ENCODE assay signal across 19 cellular contexts in the genomic region with DNA sequence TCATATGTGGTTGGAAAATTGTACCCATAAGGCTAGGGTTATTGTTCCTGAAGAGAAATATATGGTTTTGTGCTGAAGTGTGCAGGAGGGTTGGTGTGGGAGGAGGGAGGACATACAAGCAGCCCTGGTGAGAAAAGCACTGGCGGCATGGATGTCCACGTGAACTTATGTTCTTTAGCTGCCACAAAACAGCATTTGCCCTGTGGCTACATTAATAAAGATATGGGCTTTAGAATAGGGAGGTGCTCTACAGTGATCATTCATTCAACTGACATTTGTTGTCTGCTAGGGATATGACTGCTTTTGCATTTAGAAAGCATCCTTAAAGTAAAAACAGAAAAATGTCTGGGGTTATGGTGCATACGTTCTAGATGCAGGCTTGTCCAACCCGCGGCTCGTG. TPM values are rescaled to one million over a fixed set of nuclear protein-coding genes. Genes with fewer than 3 reads are reported as not detected.
A peak's percentile ranks its signal among the peaks of the same experiment; 100 is the strongest.
DNase-seq lines count a peak whose midpoint lies in the region; ATAC-seq, FAIRE-seq and TF ChIP-seq lines count a peak whose summit lies in the region.
"Had no signal": no experiment of that assay in that cellular context is flagged by ENCODE, and none has a peak within 500 bp of the region (broad histone marks: within the 10 kb centered on the region; RNA-seq: fewer than 3 reads in every experiment).

No MANE protein-coding gene starts in this region.

- ATAC-seq in stimulated activated naive CD8-positive, alpha-beta T cell treated with anti-CD3 and anti-CD28 coated beads, Interleukin-15, Interleukin-2, amounts not matched to agents 100 U/mL and 50 U/mL, for 24 hours: no peak
- ATAC-seq: foreskin keratinocyte, mucosa of descending colon had no signal

- no peak overlapping the region for H4K91ac ChIP-seq in H9 (ENCODE audit: insufficient read length, low read depth, low read length)

- no peak overlapping the region for H3K9ac ChIP-seq in H9 (ENCODE audit: extremely low read depth, insufficient read length, low read length)

- no peaks in the 10 kb centered on the region for H3K9me3 Mint-ChIP-seq in stimulated activated naive CD8-positive, alpha-beta T cell treated with anti-CD3 and anti-CD28 coated beads, Interleukin-15, Interleukin-2, amounts not matched to agents 100 ng/mL and 50 ng/mL, for 24 hours
- no peaks in the 10 kb centered on the region for H3K9me3 Mint-ChIP-seq in activated CD4-positive, alpha-beta memory T cell treated with anti-CD3 and anti-CD28 coated beads for 36 hours
- no peaks in the 10 kb centered on the region for H3K9me3 Mint-ChIP-seq in endothelial cell (ENCODE audit: unreplicated experiment)
- no peaks in the 10 kb centered on the region for H3K9me3 Mint-ChIP-seq in H9

- no peaks in the 10 kb centered on the region for H3K79me1 ChIP-seq in H9 (ENCODE audit: insufficient read depth, low read depth, low read length, poor library complexity, severe bottlenecking)

- TF ChIP-seq CTCF in endothelial cell (IDR thresholded peaks at IDR 0.05; ENCODE audit: unreplicated experiment): no peak
- TF ChIP-seq CTCF in H9 (conservative IDR thresholded peaks at IDR 0.05): no peak
- TF ChIP-seq CTCF in D721Med (IDR thresholded peaks at IDR 0.05; ENCODE audit: insufficient read depth, missing control alignments): no peak

- FAIRE-seq in D721Med (lab: Jason Lieb, UNC): no peak
- FAIRE-seq: G401.6 had no signal

- no peaks in the 10 kb centered on the region for H4K20me1 ChIP-seq in H9 (ENCODE audit: control insufficient read depth, insufficient read depth, insufficient read length)

- peaks cover 32% of the 10 kb centered on the region for H3K4me1 Mint-ChIP-seq in stimulated activated naive CD8-positive, alpha-beta T cell treated with anti-CD3 and anti-CD28 coated beads, Interleukin-15, Interleukin-2, amounts not matched to agents 100 ng/mL and 50 ng/mL, for 24 hours (ENCODE audit: low read depth)
- peaks cover 38% of the 10 kb centered on the region for H3K4me1 Mint-ChIP-seq in activated CD4-positive, alpha-beta memory T cell treated with anti-CD3 and anti-CD28 coated beads for 36 hours (ENCODE audit: low read depth)
- H3K4me1 Mint-ChIP-seq in endothelial cell (ENCODE audit: unreplicated experiment): peaks cover 4% of the 10 kb centered on the region
- H3K4me1 Mint-ChIP-seq in H9: peaks cover 7 to 15% of the 10 kb centered on the region in 2 experiments

- no peaks in the 10 kb centered on the region for H3K27me3 Mint-ChIP-seq in stimulated activated naive CD8-positive, alpha-beta T cell treated with anti-CD3 and anti-CD28 coated beads, Interleukin-15, Interleukin-2, amounts not matched to agents 100 ng/mL and 50 ng/mL, for 24 hours
- peaks cover 2% of the 10 kb centered on the region for H3K27me3 Mint-ChIP-seq in activated CD4-positive, alpha-beta memory T cell treated with anti-CD3 and anti-CD28 coated beads for 36 hours
- H3K27me3 Mint-ChIP-seq in endothelial cell (ENCODE audit: unreplicated experiment): peaks cover 5% of the 10 kb centered on the region
- H3K27me3 Mint-ChIP-seq in H9 (ENCODE audit: low read depth): peaks cover 7% of the 10 kb centered on the region

- no peak overlapping the region for H3K14ac ChIP-seq in H9 (ENCODE audit: insufficient read depth, low read length)

- no peak overlapping the region for H4K8ac ChIP-seq in H9 (replicated peaks; ENCODE audit: insufficient read length, low read depth, low read length)

- no CpG with 5 or more reads among the region's 6 CpGs for WGBS in H9 (ENCODE audit: extremely low coverage, insufficient read length, low lambda C conversion rate)

- H2BK5ac ChIP-seq in H9 (ENCODE audit: insufficient read length, low read length): no peak overlapping the region

- no peaks in the 10 kb centered on the region for H3K9me3 ChIP-seq in H9 (ENCODE audit: control insufficient read depth, low read depth, low read length)
- H3K9me3 ChIP-seq: mucosa of descending colon, ovary had no signal

- no peak overlapping the region for H3K23ac ChIP-seq in H9 (ENCODE audit: insufficient read length, low read depth, low read length)

- POLR2A ChIA-PET in activated CD4-positive, alpha-beta memory T cell treated with anti-CD3 and anti-CD28 coated beads for 36 hours (lab: Charles Lee): interaction anchor here (1.4 to 2.8 kb wide), 4 partner anchors 13 to 54 kb away, joined by 4 to 14 read pairs (median 4); no protein-coding TSS in a partner anchor

- H3K4ac ChIP-seq in H9 (ENCODE audit: low read depth, low read length): no peak overlapping the region

- no peak for DNase-seq in stimulated activated naive CD8-positive, alpha-beta T cell treated with anti-CD3 and anti-CD28 coated beads, Interleukin-15, Interleukin-2, amounts not matched to agents 100 U/mL and 50 U/mL, for 24 hours
- no peak for DNase-seq in activated CD4-positive, alpha-beta memory T cell treated with anti-CD3 and anti-CD28 coated beads for 36 hours
- DNase-seq in endothelial cell (ENCODE audit: low spot score) (no peak), H9 (no peak), NCI-H1092 treated with DMSO at 0.1 percent for 48 hours (lab: John Stamatoyannopoulos, UW) (no peak), HuH-7.5 (ENCODE audit: low spot score) (no peak), D721Med (ENCODE audit: insufficient read length, low spot score) (no peak)
- DNase-seq: activated CD4-positive, alpha-beta T cell treated with anti-CD3 and anti-CD28 coated beads for 1 hour; foreskin keratinocyte; MM.1S; mucosa of descending colon; NCI-H187 treated with DMSO at 0.1 percent for 48 hours; ovary; SHP77; stimulated activated CD4-positive, alpha-beta T cell treated with anti-CD3 and anti-CD28 coated beads, Interleukin-4, amount 100 ng/mL, for 1 hour; T-helper 9 cell had no signal

- no peaks in the 10 kb centered on the region; the same call in 1 of the 2 replicates for H3K27me3 ChIP-seq in H9 (ENCODE audit: insufficient read depth, low read length)
- H3K27me3 ChIP-seq: foreskin keratinocyte, ovary had no signal

- H3K18ac ChIP-seq in H9 (ENCODE audit: insufficient read length, low read depth, low read length): no peak overlapping the region

- H2AFZ ChIP-seq in H9 (ENCODE audit: low read length): no peak overlapping the region

- no peak overlapping the region for H3T11ph ChIP-seq in H9 (ENCODE audit: low read length)

- peak overlapping the region; percentile 94 for H3K4me3 Mint-ChIP-seq in stimulated activated naive CD8-positive, alpha-beta T cell treated with anti-CD3 and anti-CD28 coated beads, Interleukin-15, Interleukin-2, amounts not matched to agents 100 ng/mL and 50 ng/mL, for 24 hours
- peak overlapping the region; percentile 89 for H3K4me3 Mint-ChIP-seq in activated CD4-positive, alpha-beta memory T cell treated with anti-CD3 and anti-CD28 coated beads for 36 hours
- H3K4me3 Mint-ChIP-seq in endothelial cell (ENCODE audit: unreplicated experiment): peak overlapping the region; percentile 21
- H3K4me3 Mint-ChIP-seq in H9: no peak overlapping the region

- no peaks in the 10 kb centered on the region for H3K79me2 ChIP-seq in H9 (ENCODE audit: insufficient read depth, low read length)

- intact Hi-C loops in activated CD4-positive, alpha-beta memory T cell treated with anti-CD3 and anti-CD28 coated beads for 36 hours (cut with micrococcal nuclease): no loop called here

- no peak overlapping the region for H3K27ac ChIP-seq in H9 (ENCODE audit: insufficient read length, low read depth, low read length)
- H3K27ac ChIP-seq: coronary artery, foreskin keratinocyte, ovary had no signal

- H3K27ac Mint-ChIP-seq in stimulated activated naive CD8-positive, alpha-beta T cell treated with anti-CD3 and anti-CD28 coated beads, Interleukin-15, Interleukin-2, amounts not matched to agents 100 ng/mL and 50 ng/mL, for 24 hours: peak overlapping the region; percentile 94
- peak overlapping the region; percentile 98 for H3K27ac Mint-ChIP-seq in activated CD4-positive, alpha-beta memory T cell treated with anti-CD3 and anti-CD28 coated beads for 36 hours
- H3K27ac Mint-ChIP-seq in endothelial cell (ENCODE audit: unreplicated experiment) (no peak overlapping the region), H9 (peak overlapping the region in 1 of 3 experiments; percentile 37; a peak in 1 of 7 replicates)

- H3K36me3 Mint-ChIP-seq in stimulated activated naive CD8-positive, alpha-beta T cell treated with anti-CD3 and anti-CD28 coated beads, Interleukin-15, Interleukin-2, amounts not matched to agents 100 ng/mL and 50 ng/mL, for 24 hours (ENCODE audit: low read depth): peaks cover 44% of the 10 kb centered on the region
- peaks cover 66% of the 10 kb centered on the region for H3K36me3 Mint-ChIP-seq in activated CD4-positive, alpha-beta memory T cell treated with anti-CD3 and anti-CD28 coated beads for 36 hours
- H3K36me3 Mint-ChIP-seq in endothelial cell (ENCODE audit: low read depth, unreplicated experiment) (peaks cover 16% of the 10 kb centered on the region), H9 (ENCODE audit: insufficient read depth in 1 of 3, low read depth in 3 of 3) (peaks cover 31 to 46% (median 33%) of the 10 kb centered on the region in 3 experiments)

- H3K4me2 ChIP-seq in H9 (ENCODE audit: insufficient read depth, insufficient read length, low read length): no peak overlapping the region

- H2BK20ac ChIP-seq in H9 (ENCODE audit: low read depth, low read length, poor library complexity, severe bottlenecking): no peak overlapping the region

- H3K4me1 ChIP-seq in H9 (ENCODE audit: insufficient read depth, low read length): no peaks in the 10 kb centered on the region
- H3K4me1 ChIP-seq: foreskin keratinocyte had no signal

- no peak overlapping the region for H3K56ac ChIP-seq in H9 (ENCODE audit: insufficient read length, low read depth, low read length)

- no peak overlapping the region for H2BK120ac ChIP-seq in H9 (ENCODE audit: low read depth, low read length, poor library complexity, severe bottlenecking)

- H4K5ac ChIP-seq in H9 (ENCODE audit: insufficient read length, low read depth, low read length): no peak overlapping the region

- H2BK15ac ChIP-seq in H9 (ENCODE audit: low read depth, low read length): no peak overlapping the region

- CTCF ChIA-PET in activated CD4-positive, alpha-beta memory T cell treated with anti-CD3 and anti-CD28 coated beads for 36 hours (lab: Charles Lee): no interaction called here

- H2AK5ac ChIP-seq in H9 (ENCODE audit: insufficient read length, low read length): no peak overlapping the region

- peaks cover 8% of the 10 kb centered on the region for H3K23me2 ChIP-seq in H9 (ENCODE audit: insufficient read length, low read depth, low read length, poor library complexity, severe bottlenecking)

- no peak overlapping the region for H2BK12ac ChIP-seq in H9 (ENCODE audit: insufficient read length, low read depth, low read length)

RNA-seq across cellular contexts. Expression of gene HLA-A, which starts 4.0 kb away (rescaled TPM):
- 1,000 to 10,000 TPM; 1,413 to 1,470 TPM for total RNA-seq in activated CD4-positive, alpha-beta memory T cell treated with anti-CD3 and anti-CD28 coated beads for 36 hours
- total RNA-seq in endothelial cell (ENCODE audit: unreplicated experiment) (167 TPM), H9 (2021) (248 and 252 TPM in 2 replicates)

Comparison
In these comparisons a context has a peak if more than half of its experiments do, and no peak if none do; other contexts are left out.
1. H3K4me3 Mint-ChIP-seq: peak in stimulated activated naive CD8-positive, alpha-beta T cell treated with anti-CD3 and anti-CD28 coated beads, Interleukin-15, Interleukin-2, amounts not matched to agents 100 ng/mL and 50 ng/mL, for 24 hours (single experiment), activated CD4-positive, alpha-beta memory T cell treated with anti-CD3 and anti-CD28 coated beads for 36 hours (single experiment) and endothelial cell (single experiment); none in H9 (0 of 2).